23 cellular contexts compared by ENCODE assay signal in genomic region chr10:72932259-72933015, GRCh38. TPM values are rescaled to one million over a fixed set of nuclear protein-coding genes. Genes with fewer than 3 reads are reported as not detected.
"Had no signal": no experiment of that assay in that cellular context is flagged by ENCODE, and none has a peak within 500 bp of the region (broad histone marks: within the 10 kb centered on the region; RNA-seq: fewer than 3 reads in every experiment).

No MANE protein-coding gene starts in this region.

- H3K4me1 ChIP-seq: ascending aorta, prostate gland, tibial nerve had no signal

- ATAC-seq: left ventricle myocardium superior; natural killer cell treated with Interleukin-12 subunit alpha and Interleukin-12 subunit beta and Interleukin-15 and Interleukin-18, amount 100 ng/mL, for 72 hours; WTC11 had no signal

- H3K36me3 ChIP-seq: ascending aorta, brain microvascular endothelial cell, prostate gland, tibial nerve had no signal

- H3K27me3 ChIP-seq: ascending aorta, brain microvascular endothelial cell, tibial nerve had no signal

- DNase-seq: activated gamma-delta T cell treated with Interleukin-2 at 50 U/mL for 16 hours; activated T-cell treated with anti-CD3 and anti-CD28 coated beads, Interleukin-2, amount 50 U/mL, for 1 hour; brain microvascular endothelial cell; effector CD4-positive, alpha-beta T cell; erythroblast; hypothalamus; left ventricle myocardium superior; mammary epithelial cell; midbrain; stimulated activated CD4-positive, alpha-beta T cell treated with anti-CD3 and anti-CD28 coated beads, Interleukin-12 subunit alpha, Interleukin-12 subunit beta, amount 100 ng/mL, for 4 hours; stimulated activated CD4-positive, alpha-beta T cell treated with anti-CD3 and anti-CD28 coated beads, Interleukin-4, amount 100 ng/mL, for 4 hours; T1000 had no signal

- FAIRE-seq: frontal cortex, islet of Langerhans, urothelium cell line had no signal

- H3K27ac ChIP-seq: ascending aorta, brain microvascular endothelial cell, prostate gland, tibial nerve had no signal

- H3K4me3 ChIP-seq: ascending aorta, prostate gland, tibial nerve had no signal

- H3K9me3 ChIP-seq: ascending aorta, prostate gland, tibial nerve had no signal

RNA-seq across cellular contexts. Expression of gene PLA2G12B, which starts 22.2 kb away (rescaled TPM):
- total RNA-seq: ascending aorta; left ventricle myocardium superior; mammary epithelial cell; natural killer cell treated with Interleukin-12 subunit alpha and Interleukin-12 subunit beta and Interleukin-15 and Interleukin-18, amount 100 ng/mL, for 72 hours; osteocyte; prostate gland; skeletal muscle tissue; tibial nerve; WTC11 had no signal
- polyA plus RNA-seq: adipose tissue, mammary epithelial cell had no signal

RNA-seq across cellular contexts. Expression of gene OIT3, which starts 38.9 kb away (rescaled TPM):
- total RNA-seq: ascending aorta; left ventricle myocardium superior; natural killer cell treated with Interleukin-12 subunit alpha and Interleukin-12 subunit beta and Interleukin-15 and Interleukin-18, amount 100 ng/mL, for 72 hours; prostate gland; tibial nerve; WTC11 had no signal
- polyA plus RNA-seq: adipose tissue, mammary epithelial cell had no signal
